In genomic region chr17:75720656-75721462, GRCh38 we compare ENCODE assay signal across 8 cellular contexts. TPM values are rescaled to one million over a fixed set of nuclear protein-coding genes. Genes with fewer than 3 reads are reported as not detected.
DNase-seq lines count a peak whose midpoint lies in the region; ATAC-seq and TF ChIP-seq lines count a peak whose summit lies in the region.

Gene ITGB4 (plus strand): TSS chr17:75721459. CDS start chr17:75724704, 3,245 bp downstream.

- H3K27ac Mint-ChIP-seq in chondrocyte (ENCODE audit: unreplicated experiment) = no peak within 1 kb of the TSS

- peak within 1 kb of the TSS; percentile 80 for H3K27ac ChIP-seq in lower lobe of right lung

- no peaks in the 10 kb centered on the region for H3K9me3 Mint-ChIP-seq in chondrocyte (ENCODE audit: low read depth)

- H3K4me3 Mint-ChIP-seq in chondrocyte (ENCODE audit: unreplicated experiment) = peak within 1 kb of the TSS; percentile 57

- peak; percentile 92 to 94 for ATAC-seq in lower lobe of right lung
- ATAC-seq in GM18861 (IDR thresholded peaks at IDR 0.05; ENCODE audit: unreplicated experiment) = no peak

- peaks cover 18% of the 10 kb centered on the region for H3K4me1 ChIP-seq in lower lobe of right lung

- peaks cover 9% of the 10 kb centered on the region for H3K27me3 Mint-ChIP-seq in chondrocyte (ENCODE audit: low read depth)

- H3K4me1 Mint-ChIP-seq in chondrocyte (ENCODE audit: low read depth) = peaks cover 11% of the 10 kb centered on the region

- peaks cover 3% of the 10 kb centered on the region for H3K36me3 ChIP-seq in lower lobe of right lung

- peak; percentile 57 for DNase-seq in Ammon's horn (ENCODE audit: low spot score)
- peak; percentile 94 for DNase-seq in HT-29 (ENCODE audit: low spot score)
- peak; percentile 53 for DNase-seq in activated CD4-positive, alpha-beta T cell treated with anti-CD3 and anti-CD28 coated beads for 1 hour
- no peak for DNase-seq in chondrocyte (ENCODE audit: low spot score)
- peak; percentile 88 for DNase-seq in lower lobe of right lung
- DNase-seq in stimulated activated CD4-positive, alpha-beta T cell treated with anti-CD3 and anti-CD28 coated beads, TNF-alpha, amount 100 ng/mL, for 4 hours (ENCODE audit: low read depth in 3 of 3) = peak; percentile 23 to 47 (median 40)
- DNase-seq in RKO (ENCODE audit: low spot score) = no peak

- no peaks in the 10 kb centered on the region for H3K36me3 Mint-ChIP-seq in chondrocyte (ENCODE audit: low read depth)

- H3K4me3 ChIP-seq in lower lobe of right lung = peak within 1 kb of the TSS; percentile 55

- H3K9me3 ChIP-seq in lower lobe of right lung = no peaks in the 10 kb centered on the region

- TF ChIP-seq CTCF in chondrocyte (IDR thresholded peaks at IDR 0.05) (peak; percentile 32), lower lobe of right lung (IDR thresholded peaks at IDR 0.05) (peak; percentile 11)

- intact Hi-C loops in lower lobe of right lung (cut with DNase I) = no loop called here

- peaks cover 27% of the 10 kb centered on the region for H3K27me3 ChIP-seq in lower lobe of right lung (ENCODE audit: low read depth)

RNA-seq across cellular contexts. Expression of gene ITGB4, which starts in this region (rescaled TPM):
- 224 and 281 TPM in 2 replicates for total RNA-seq in HT-29 (2014; rRNA removed; shearing (Covaris generic))
- total RNA-seq in chondrocyte = 5.2 to 52.3 TPM (median 5.6 TPM) in 3 replicates
- 34.7 TPM for total RNA-seq in lower lobe of right lung

Comparison
In these comparisons a context has a peak if more than half of its experiments do, and no peak if none do; other contexts are left out.
1. DNase-seq: peak in Ammon's horn (single experiment), HT-29 (single experiment), activated CD4-positive, alpha-beta T cell treated with anti-CD3 and anti-CD28 coated beads for 1 hour (single experiment), lower lobe of right lung (single experiment) and stimulated activated CD4-positive, alpha-beta T cell treated with anti-CD3 and anti-CD28 coated beads, TNF-alpha, amount 100 ng/mL, for 4 hours (3 of 3); none in chondrocyte (single experiment) and RKO (single experiment).